In the genomic region with DNA sequence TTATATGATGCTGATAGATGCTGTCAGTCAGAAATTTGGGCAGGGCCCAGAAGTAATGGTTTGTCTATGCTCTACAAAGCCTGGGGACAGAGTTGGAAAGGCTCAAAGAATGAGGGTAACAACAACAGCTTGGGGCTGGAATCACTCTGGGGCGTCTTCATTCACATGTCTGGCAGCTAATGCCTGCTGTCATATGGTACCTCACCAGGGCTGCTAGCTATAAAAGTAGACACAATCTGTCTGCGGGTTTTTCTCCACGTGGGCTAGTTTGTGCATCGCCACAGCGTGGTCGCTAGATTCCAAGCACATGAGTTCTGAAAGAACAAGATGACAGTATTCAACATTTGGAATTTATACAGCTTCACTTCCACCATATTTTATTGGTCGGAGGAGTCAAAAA, we compare ENCODE assay signal across 22 cellular contexts.
DNase-seq lines count a peak whose midpoint lies in the region; ATAC-seq, FAIRE-seq and TF ChIP-seq lines count a peak whose summit lies in the region.
"Had no signal": no experiment of that assay in that cellular context is flagged by ENCODE, and none has a peak within 500 bp of the region (broad histone marks: within the 10 kb centered on the region; RNA-seq: fewer than 3 reads in every experiment).

No MANE protein-coding gene starts in this region.

- CTCF ChIA-PET in GM12878 (lab: Yijun Ruan, JAX) = interaction anchor here (0.5 to 1.3 kb wide), 4 partner anchors 32 to 242 kb away, joined by 3 to 6 read pairs (median 3); no protein-coding TSS in a partner anchor

- no peak overlapping the region for H3K9ac ChIP-seq in GM12878 (ENCODE audit: control insufficient read depth, insufficient read depth, low read length)
- H3K9ac ChIP-seq: BLaER1 treated with 17β-estradiol and CSF1 and Interleukin-3, amounts not matched to agents 10 nM and 100 nM had no signal

- H3K4me3 ChIP-seq in GM12878 = no peak overlapping the region
- H3K4me3 ChIP-seq: A549; BLaER1 treated with 17β-estradiol and CSF1 and Interleukin-3, amounts not matched to agents 10 nM and 100 nM had no signal

- no peaks in the 10 kb centered on the region for H3K9me3 ChIP-seq in GM12878 (replicated peaks; ENCODE audit: control insufficient read depth, insufficient read depth, low read length)

- no peak for FAIRE-seq in GM12878 (lab: Jason Lieb, UNC)
- FAIRE-seq: A549, D721Med, G401.6, GM12892, GM18507, GM19239 had no signal

- POLR2A ChIA-PET in GM12878 (lab: Charles Lee) = no interaction called here

- no peaks in the 10 kb centered on the region for H4K20me1 ChIP-seq in GM12878 (ENCODE audit: control insufficient read depth, insufficient read depth)
- H4K20me1 ChIP-seq: BLaER1 treated with 17β-estradiol and CSF1 and Interleukin-3, amounts not matched to agents 10 nM and 100 nM had no signal

- no peak overlapping the region for H2AFZ ChIP-seq in GM12878 (ENCODE audit: control insufficient read depth, low read depth, low read length)

- no peak for TF ChIP-seq RAD21 in GM12878 (IDR thresholded peaks at IDR 0.05; ENCODE audit: insufficient read depth, low read depth, low read length)

- RAD21 ChIA-PET in GM12878 (lab: Charles Lee; ENCODE audit: unreplicated experiment) = interaction anchor here (2.2 kb wide), 1 partner anchor 240 kb away, joined by 7 read pairs; no protein-coding TSS in a partner anchor

- intact Hi-C loops in GM12878 (cut with micrococcal nuclease; ENCODE audit: unreplicated experiment) = no loop called here

- H3K4me1 ChIP-seq in GM12878 (ENCODE audit: control insufficient read depth, insufficient read depth, low read length) = no peaks in the 10 kb centered on the region
- H3K4me1 ChIP-seq: A549; BLaER1 treated with 17β-estradiol and CSF1 and Interleukin-3, amounts not matched to agents 10 nM and 100 nM had no signal

- WGBS in GM12878 (ENCODE audit: insufficient coverage, insufficient replicate concordance, low lambda C conversion rate, missing lambda C conversion rate) = 56% methylated on average over 7 of the region's 7 CpGs

- H3K4me2 ChIP-seq in GM12878 (ENCODE audit: control insufficient read depth, insufficient read depth) = no peak overlapping the region
- H3K4me2 ChIP-seq: A549; BLaER1 treated with 17β-estradiol and CSF1 and Interleukin-3, amounts not matched to agents 10 nM and 100 nM had no signal

- ATAC-seq in GM12878 (no peak), GM18873 (IDR thresholded peaks at IDR 0.05; ENCODE audit: low FRiP score, unreplicated experiment) (no peak)
- ATAC-seq: A549; CD8-positive, alpha-beta T cell had no signal

- peak; percentile 26 for DNase-seq in DMS 273 (lab: John Stamatoyannopoulos, UW; ENCODE audit: unreplicated experiment)
- no peak for DNase-seq in DMS 273 treated with DMSO at 0.1 percent for 48 hours (lab: John Stamatoyannopoulos, UW)
- DNase-seq in ELF-1 (ENCODE audit: low read depth, low spot score) = peak; percentile 17
- no peak for DNase-seq in GM12878 (ENCODE audit: low read depth, low spot score)
- peak; percentile 35 for DNase-seq in cerebellum (ENCODE audit: low spot score)
- no peak for DNase-seq in NCI-H1092 (lab: John Stamatoyannopoulos, UW)
- DNase-seq: AML-193; Caco-2; Calu3; CD4-positive, alpha-beta T cell; CD8-positive, alpha-beta T cell; GF-D8 had no signal

- H3K36me3 ChIP-seq in GM12878 (ENCODE audit: control insufficient read depth in 2 of 2, insufficient read depth in 2 of 2, low read length in 1 of 2) = no peaks in the 10 kb centered on the region
- H3K36me3 ChIP-seq: BLaER1 treated with 17β-estradiol and CSF1 and Interleukin-3, amounts not matched to agents 10 nM and 100 nM had no signal

- in situ Hi-C loops in GM12878 (cut with MboI) = no loop called here

- H3K79me2 ChIP-seq in GM12878 (ENCODE audit: control insufficient read depth, insufficient read depth, low read length) = no peaks in the 10 kb centered on the region

- no peak for TF ChIP-seq CTCF in GM12878 (IDR thresholded peaks at IDR 0.05 in 2 of 3, conservative IDR thresholded peaks at IDR 0.05 in 1 of 3; ENCODE audit: control insufficient read depth in 2 of 3, extremely low read depth in 1 of 3, insufficient read depth in 1 of 3, low read depth in 3 of 3, low read length in 3 of 3)

- TF ChIP-seq EP300 in GM12878 (IDR thresholded peaks at IDR 0.05; ENCODE audit: borderline replicate concordance in 1 of 2, control insufficient read depth in 1 of 2, low read depth in 2 of 2, low read length in 2 of 2) = no peak

- H3K27ac ChIP-seq in GM12878 (ENCODE audit: control insufficient read depth, insufficient read depth) = no peak overlapping the region
- H3K27ac ChIP-seq: 22Rv1; A549; BLaER1 treated with 17β-estradiol and CSF1 and Interleukin-3, amounts not matched to agents 10 nM and 100 nM; C4-2B had no signal

- no TSS peak for BruUV-seq in GM12878 (replicated peaks; lab: Mats Ljungman, UMichigan)

- SMC1A ChIA-PET in GM12878 (lab: Charles Lee; ENCODE audit: uncharacterized antibody, unreplicated experiment) = interaction anchor here (0.9 to 1.3 kb wide), 3 partner anchors 8 to 243 kb away, joined by 3 read pairs; no protein-coding TSS in a partner anchor

- no peaks in the 10 kb centered on the region; a peak in 1 of 4 replicates for H3K27me3 ChIP-seq in GM12878 (replicated peaks in 1 of 2; ENCODE audit: control insufficient read depth in 2 of 2, insufficient read depth in 2 of 2, low read length in 1 of 2)
- H3K27me3 ChIP-seq: BLaER1 treated with 17β-estradiol and CSF1 and Interleukin-3, amounts not matched to agents 10 nM and 100 nM had no signal

- TF ChIP-seq POLR2A in GM12878 (IDR thresholded peaks at IDR 0.05; ENCODE audit: low read depth, low read length) = no peak

TF ChIP-seq in GM12878, 131 proteins besides CTCF, POLR2A, EP300 and RAD21:
- TF ChIP-seq, protein P1, sequence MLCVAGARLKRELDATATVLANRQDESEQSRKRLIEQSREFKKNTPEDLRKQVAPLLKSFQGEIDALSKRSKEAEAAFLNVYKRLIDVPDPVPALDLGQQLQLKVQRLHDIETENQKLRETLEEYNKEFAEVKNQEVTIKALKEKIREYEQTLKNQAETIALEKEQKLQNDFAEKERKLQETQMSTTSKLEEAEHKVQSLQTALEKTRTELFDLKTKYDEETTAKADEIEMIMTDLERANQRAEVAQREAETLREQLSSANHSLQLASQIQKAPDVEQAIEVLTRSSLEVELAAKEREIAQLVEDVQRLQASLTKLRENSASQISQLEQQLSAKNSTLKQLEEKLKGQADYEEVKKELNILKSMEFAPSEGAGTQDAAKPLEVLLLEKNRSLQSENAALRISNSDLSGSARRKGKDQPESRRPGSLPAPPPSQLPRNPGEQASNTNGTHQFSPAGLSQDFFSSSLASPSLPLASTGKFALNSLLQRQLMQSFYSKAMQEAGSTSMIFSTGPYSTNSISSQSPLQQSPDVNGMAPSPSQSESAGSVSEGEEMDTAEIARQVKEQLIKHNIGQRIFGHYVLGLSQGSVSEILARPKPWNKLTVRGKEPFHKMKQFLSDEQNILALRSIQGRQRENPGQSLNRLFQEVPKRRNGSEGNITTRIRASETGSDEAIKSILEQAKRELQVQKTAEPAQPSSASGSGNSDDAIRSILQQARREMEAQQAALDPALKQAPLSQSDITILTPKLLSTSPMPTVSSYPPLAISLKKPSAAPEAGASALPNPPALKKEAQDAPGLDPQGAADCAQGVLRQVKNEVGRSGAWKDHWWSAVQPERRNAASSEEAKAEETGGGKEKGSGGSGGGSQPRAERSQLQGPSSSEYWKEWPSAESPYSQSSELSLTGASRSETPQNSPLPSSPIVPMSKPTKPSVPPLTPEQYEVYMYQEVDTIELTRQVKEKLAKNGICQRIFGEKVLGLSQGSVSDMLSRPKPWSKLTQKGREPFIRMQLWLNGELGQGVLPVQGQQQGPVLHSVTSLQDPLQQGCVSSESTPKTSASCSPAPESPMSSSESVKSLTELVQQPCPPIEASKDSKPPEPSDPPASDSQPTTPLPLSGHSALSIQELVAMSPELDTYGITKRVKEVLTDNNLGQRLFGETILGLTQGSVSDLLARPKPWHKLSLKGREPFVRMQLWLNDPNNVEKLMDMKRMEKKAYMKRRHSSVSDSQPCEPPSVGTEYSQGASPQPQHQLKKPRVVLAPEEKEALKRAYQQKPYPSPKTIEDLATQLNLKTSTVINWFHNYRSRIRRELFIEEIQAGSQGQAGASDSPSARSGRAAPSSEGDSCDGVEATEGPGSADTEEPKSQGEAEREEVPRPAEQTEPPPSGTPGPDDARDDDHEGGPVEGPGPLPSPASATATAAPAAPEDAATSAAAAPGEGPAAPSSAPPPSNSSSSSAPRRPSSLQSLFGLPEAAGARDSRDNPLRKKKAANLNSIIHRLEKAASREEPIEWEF (IDR thresholded peaks at IDR 0.05; ENCODE audit: insufficient replicate concordance, low read depth, low read length) = no peak
- no peak for TF ChIP-seq ZNF274 (IDR thresholded peaks at IDR 0.05; ENCODE audit: insufficient read depth, insufficient read length)
- TF ChIP-seq HDGF (IDR thresholded peaks at IDR 0.05) = no peak
- TF ChIP-seq SMC3 (IDR thresholded peaks at IDR 0.05; ENCODE audit: borderline replicate concordance, low read length) = 0 out of 2 replicates have a peak, but pooled peaks have one; percentile 5
- no peak for TF ChIP-seq KLF5 (IDR thresholded peaks at IDR 0.05; ENCODE audit: partially characterized antibody)
- TF ChIP-seq ZZZ3 (IDR thresholded peaks at IDR 0.05; ENCODE audit: control insufficient read depth, insufficient read length, low read depth) = no peak
- TF ChIP-seq BMI1 (IDR thresholded peaks at IDR 0.05; ENCODE audit: borderline replicate concordance) = no peak
- TF ChIP-seq MEF2A (IDR thresholded peaks at IDR 0.05; ENCODE audit: insufficient read depth, low read depth, low read length) = no peak
- TF ChIP-seq WRNIP1 (IDR thresholded peaks at IDR 0.05; ENCODE audit: borderline replicate concordance, low read depth, low read length) = no peak

Comparison
In these comparisons a context has a peak if more than half of its experiments do, and no peak if none do; other contexts are left out.
1. DNase-seq: peak in DMS 273 (single experiment), ELF-1 (single experiment) and cerebellum (single experiment); none in DMS 273 treated with DMSO at 0.1 percent for 48 hours (single experiment), GM12878 (single experiment) and NCI-H1092 (single experiment).